ENCODE assay signal across 15 cellular contexts in genomic region chr22:21917206-21917958, GRCh38. TPM values are rescaled to one million over a fixed set of nuclear protein-coding genes. Genes with fewer than 3 reads are reported as not detected.
DNase-seq lines count a peak whose midpoint lies in the region; ATAC-seq, FAIRE-seq and TF ChIP-seq lines count a peak whose summit lies in the region.
"Had no signal": no experiment of that assay in that cellular context is flagged by ENCODE, and none has a peak within 500 bp of the region (broad histone marks: within the 10 kb centered on the region; RNA-seq: fewer than 3 reads in every experiment).

No MANE protein-coding gene starts in this region.

- H3K36me3 ChIP-seq in right atrium auricular region (peaks cover 11% of the 10 kb centered on the region), HepG2 (replicated peaks in 1 of 2; ENCODE audit: control insufficient read depth in 1 of 2, insufficient read depth in 2 of 2, low read length in 2 of 2) (no peaks in the 10 kb centered on the region)

- intact Hi-C loops in Right ventricle myocardium inferior (cut with DNase I) (no loop called here), HepG2 (cut with micrococcal nuclease; ENCODE audit: unreplicated experiment) (no loop called here)

- no peak for FAIRE-seq in HepG2 (lab: Jason Lieb, UNC)
- FAIRE-seq in urothelium cell line (lab: Jason Lieb, UNC) = peak; percentile 13
- FAIRE-seq: bronchial epithelial cell, D721Med had no signal

- TF ChIP-seq POLR2A in HepG2 (IDR thresholded peaks at IDR 0.05; ENCODE audit: insufficient read depth in 1 of 2, low read depth in 2 of 2, low read length in 2 of 2) = no peak

- CTCF ChIA-PET in HepG2 (lab: Yijun Ruan, JAX; ENCODE audit: low intra/inter-chr PET ratio, low total read pairs) = no interaction called here

- H4K20me1 ChIP-seq in HepG2 (ENCODE audit: insufficient read depth, low read length) = no peaks in the 10 kb centered on the region

- DNase-seq in Right ventricle myocardium inferior (ENCODE audit: missing footprints) = no peak
- DNase-seq in right atrium auricular region (ENCODE audit: low spot score) = no peak
- peak; percentile 28 for DNase-seq in dermis blood vessel endothelial cell
- peak; percentile 16 for DNase-seq in HepG2 (ENCODE audit: low spot score)
- no peak for DNase-seq in urothelium cell line (ENCODE audit: low spot score)
- no peak for DNase-seq in stimulated activated CD4-positive, alpha-beta T cell treated with anti-CD3 and anti-CD28 coated beads, Interleukin-12 subunit alpha, Interleukin-12 subunit beta, amount 100 ng/mL, for 4 hours
- no peak for DNase-seq in stimulated activated naive CD8-positive, alpha-beta T cell treated with anti-CD3 and anti-CD28 coated beads, Interleukin-15, amount 100 ng/mL, for 72 hours
- DNase-seq in NCI-H187 (lab: John Stamatoyannopoulos, UW) = no peak
- DNase-seq: ACHN, GM23248, NCI-H1436 had no signal

- H3K27me3 Mint-ChIP-seq in stimulated activated naive CD8-positive, alpha-beta T cell treated with anti-CD3 and anti-CD28 coated beads, Interleukin-15, amount 100 ng/mL, for 72 hours = no peaks in the 10 kb centered on the region

- no peaks in the 10 kb centered on the region for H3K4me1 Mint-ChIP-seq in stimulated activated naive CD8-positive, alpha-beta T cell treated with anti-CD3 and anti-CD28 coated beads, Interleukin-15, amount 100 ng/mL, for 72 hours

- peak overlapping the region; percentile 80 for H3K4me2 ChIP-seq in HepG2 (ENCODE audit: low read depth, low read length)

- ATAC-seq in Right ventricle myocardium inferior (peak; percentile 29), HepG2 (peak; percentile 74)
- no peak for ATAC-seq in stimulated activated naive CD8-positive, alpha-beta T cell treated with anti-CD3 and anti-CD28 coated beads, Interleukin-15, amount 100 ng/mL, for 72 hours

- H3K9me3 Mint-ChIP-seq in stimulated activated naive CD8-positive, alpha-beta T cell treated with anti-CD3 and anti-CD28 coated beads, Interleukin-15, amount 100 ng/mL, for 72 hours = no peaks in the 10 kb centered on the region

- BruUV-seq in HepG2 (replicated peaks; lab: Mats Ljungman, UMichigan) = no TSS peak

- no peaks in the 10 kb centered on the region for H3K79me2 ChIP-seq in HepG2 (ENCODE audit: insufficient read depth, low read length)

- no peak for TF ChIP-seq CTCF in right atrium auricular region (IDR thresholded peaks at IDR 0.05)
- peak; percentile 41; the same call in 1 of the 2 replicates for TF ChIP-seq CTCF in HepG2 (CRISPR knock-in tag; IDR thresholded peaks at IDR 0.05)

- POLR2A ChIA-PET in HepG2 (lab: Yijun Ruan, JAX) = no interaction called here

- no peak overlapping the region for H3K27ac Mint-ChIP-seq in stimulated activated naive CD8-positive, alpha-beta T cell treated with anti-CD3 and anti-CD28 coated beads, Interleukin-15, amount 100 ng/mL, for 72 hours

- no peaks in the 10 kb centered on the region for H3K9me3 ChIP-seq in right atrium auricular region
- H3K9me3 ChIP-seq in HepG2 (ENCODE audit: low read length) = no peaks in the 10 kb centered on the region
- H3K9me3 ChIP-seq: neutrophil had no signal

- TF ChIP-seq RAD21 in HepG2 (CRISPR knock-in tag; IDR thresholded peaks at IDR 0.05) = no peak

- 0% methylated on average over 6 of the region's 17 CpGs for WGBS in HepG2 (ENCODE audit: low lambda C conversion rate)

- in situ Hi-C loops in HepG2 (cut with HindIII; ENCODE audit: extremely low pct_ligation_motif_present, low pct_unique_long_range_greater_than_20kb) = no loop called here

- TF ChIP-seq EP300 in HepG2 (IDR thresholded peaks at IDR 0.05; ENCODE audit: low read depth in 2 of 2, low read length in 2 of 2) (no peak), HepG2 (CRISPR knock-in tag; IDR thresholded peaks at IDR 0.05; ENCODE audit: borderline replicate concordance) (no peak)

- H3K4me1 ChIP-seq in right atrium auricular region (peaks cover 0 to 13% of the 10 kb centered on the region in 2 donors), HepG2 (ENCODE audit: insufficient read depth, low read length) (peaks cover 14% of the 10 kb centered on the region)

- no peaks in the 10 kb centered on the region for H3K27me3 ChIP-seq in right atrium auricular region
- H3K27me3 ChIP-seq in HepG2 (ENCODE audit: control insufficient read depth in 1 of 2, insufficient read depth in 2 of 2, low read length in 2 of 2) = no peaks in the 10 kb centered on the region
- H3K27me3 ChIP-seq: neutrophil had no signal

- no peak overlapping the region for H3K4me3 ChIP-seq in right atrium auricular region
- peak overlapping the region in 2 of 3 experiments; percentile 13 to 63; a peak in 4 of 6 replicates for H3K4me3 ChIP-seq in HepG2 (replicated peaks in 1 of 3; ENCODE audit: insufficient read depth in 1 of 3, low read depth in 2 of 3, low read length in 3 of 3)
- H3K4me3 ChIP-seq: GM23248, SK-N-MC had no signal

- no peak overlapping the region for H3K27ac ChIP-seq in right atrium auricular region
- H3K27ac ChIP-seq in HepG2 (ENCODE audit: extremely low read length, insufficient read depth, low read length) = peak overlapping the region; percentile 5
- H3K27ac ChIP-seq: GM23248, neutrophil, SK-N-MC had no signal

- H2AFZ ChIP-seq in HepG2 (ENCODE audit: low read length) = no peak overlapping the region
- H2AFZ ChIP-seq: GM23248 had no signal

- H3K9ac ChIP-seq in HepG2 (ENCODE audit: insufficient read depth, low read depth, low read length) = 0 out of 2 replicates have a peak overlapping the region, but pooled peaks have one; percentile 2
- H3K9ac ChIP-seq: GM23248 had no signal

- H3K4me3 Mint-ChIP-seq in stimulated activated naive CD8-positive, alpha-beta T cell treated with anti-CD3 and anti-CD28 coated beads, Interleukin-15, amount 100 ng/mL, for 72 hours = no peak overlapping the region

RNA-seq across cellular contexts. Expression of gene PPM1F, which starts 35.3 kb away (rescaled TPM):
- total RNA-seq in Right ventricle myocardium inferior = 18.9 TPM
- total RNA-seq in right atrium auricular region = 10 to 100 TPM; 17.0 to 29.6 TPM
- 195 and 382 TPM in 2 replicates for total RNA-seq in dermis blood vessel endothelial cell
- total RNA-seq in HepG2 (2016; rRNA removed; fragmentation: Illumina TruSeq; extraction: Trizol) = 19.6 and 20.4 TPM in 2 replicates
- total RNA-seq in HepG2 (2016; cell fraction: cytosol; rRNA removed; fragmentation: Illumina TruSeq; extraction: Trizol; ENCODE audit: low read depth) = 1.8 TPM in 2 replicates
- 19.5 and 19.8 TPM in 2 replicates for total RNA-seq in HepG2 (2016; cell fraction: insoluble cytoplasmic fraction; rRNA removed; fragmentation: Illumina TruSeq; extraction: Trizol)
- total RNA-seq in HepG2 (2016; cell fraction: membrane; rRNA removed; fragmentation: Illumina TruSeq; extraction: Trizol) = 5.8 and 7.5 TPM in 2 replicates
- 13.2 and 13.5 TPM in 2 replicates for total RNA-seq in HepG2 (2016; cell fraction: nucleus; rRNA removed; fragmentation: Illumina TruSeq; extraction: Trizol)
- 11.0 and 14.4 TPM in 2 replicates for polyA plus RNA-seq in HepG2 (2011; rRNA removed)
- polyA plus RNA-seq in HepG2 (2011; cell fraction: cytosol; rRNA removed) = 8.9 and 10.5 TPM in 2 replicates
- polyA plus RNA-seq in HepG2 (2011; cell fraction: nucleus; rRNA removed) = 51.0 and 62.2 TPM in 2 replicates
- polyA plus RNA-seq in HepG2 (2012) = 7.7 and 10.0 TPM in 2 replicates
- 1.2 and 1.9 TPM in 2 replicates for polyA plus RNA-seq in HepG2 (2016; cell fraction: cytosol; fragmentation: Illumina TruSeq; extraction: Trizol; ENCODE audit: low read depth)
- polyA plus RNA-seq in HepG2 (2016; cell fraction: insoluble cytoplasmic fraction; fragmentation: Illumina TruSeq; extraction: Trizol; ENCODE audit: low read depth) = 11.3 and 12.7 TPM in 2 replicates
- 3.0 and 4.1 TPM in 2 replicates for polyA plus RNA-seq in HepG2 (2016; cell fraction: membrane; fragmentation: Illumina TruSeq; extraction: Trizol; ENCODE audit: low read depth)
- polyA plus RNA-seq in HepG2 (2016; cell fraction: nucleus; fragmentation: Illumina TruSeq; extraction: Trizol; ENCODE audit: insufficient read depth, low read depth) = 19.5 and 30.2 TPM in 2 replicates
- 9.9 and 30.7 TPM in 2 replicates for polyA minus RNA-seq in HepG2 (2011; rRNA and poly(A)+ RNA removed; ENCODE audit: low replicate concordance)
- 9.1 and 9.8 TPM in 2 replicates for polyA minus RNA-seq in HepG2 (2011; cell fraction: cytosol; rRNA and poly(A)+ RNA removed)
- polyA minus RNA-seq in HepG2 (2011; cell fraction: nucleus; rRNA and poly(A)+ RNA removed) = 7.8 and 8.6 TPM in 2 replicates

RNA-seq across cellular contexts. Expression of gene MAPK1, which starts 49.9 kb away (rescaled TPM):
- total RNA-seq in Right ventricle myocardium inferior (79.2 TPM), right atrium auricular region (10 to 100 TPM; 39.7 to 42.6 TPM), dermis blood vessel endothelial cell (72.0 and 119 TPM in 2 replicates), HepG2 (2016; rRNA removed; fragmentation: Illumina TruSeq; extraction: Trizol) (107 and 154 TPM in 2 replicates)
- 39.6 and 40.0 TPM in 2 replicates for total RNA-seq in HepG2 (2016; cell fraction: cytosol; rRNA removed; fragmentation: Illumina TruSeq; extraction: Trizol; ENCODE audit: low read depth)
- total RNA-seq in HepG2 (2016; cell fraction: insoluble cytoplasmic fraction; rRNA removed; fragmentation: Illumina TruSeq; extraction: Trizol) = 109 and 140 TPM in 2 replicates
- total RNA-seq in HepG2 (2016; cell fraction: membrane; rRNA removed; fragmentation: Illumina TruSeq; extraction: Trizol) = 33.8 and 38.8 TPM in 2 replicates
- total RNA-seq in HepG2 (2016; cell fraction: nucleus; rRNA removed; fragmentation: Illumina TruSeq; extraction: Trizol) = 42.1 and 45.3 TPM in 2 replicates
- polyA plus RNA-seq in HepG2 (2011; rRNA removed) = 92.7 and 114 TPM in 2 replicates
- 31.9 and 48.7 TPM in 2 replicates for polyA plus RNA-seq in HepG2 (2011; cell fraction: cytosol; rRNA removed)
- polyA plus RNA-seq in HepG2 (2011; cell fraction: nucleus; rRNA removed) = 24.0 TPM in 2 replicates
- 75.2 and 78.0 TPM in 2 replicates for polyA plus RNA-seq in HepG2 (2012)
- polyA plus RNA-seq in HepG2 (2016; cell fraction: cytosol; fragmentation: Illumina TruSeq; extraction: Trizol; ENCODE audit: low read depth) = 5.4 and 6.7 TPM in 2 replicates
- 98.7 and 119 TPM in 2 replicates for polyA plus RNA-seq in HepG2 (2016; cell fraction: insoluble cytoplasmic fraction; fragmentation: Illumina TruSeq; extraction: Trizol; ENCODE audit: low read depth)
- polyA plus RNA-seq in HepG2 (2016; cell fraction: membrane; fragmentation: Illumina TruSeq; extraction: Trizol; ENCODE audit: low read depth) = 10.3 and 16.3 TPM in 2 replicates
- polyA plus RNA-seq in HepG2 (2016; cell fraction: nucleus; fragmentation: Illumina TruSeq; extraction: Trizol; ENCODE audit: insufficient read depth, low read depth) = 43.1 and 52.9 TPM in 2 replicates
- 51.6 and 79.2 TPM in 2 replicates for polyA minus RNA-seq in HepG2 (2011; rRNA and poly(A)+ RNA removed; ENCODE audit: low replicate concordance)
- 36.6 and 37.6 TPM in 2 replicates for polyA minus RNA-seq in HepG2 (2011; cell fraction: cytosol; rRNA and poly(A)+ RNA removed)
- polyA minus RNA-seq in HepG2 (2011; cell fraction: nucleus; rRNA and poly(A)+ RNA removed) = 25.8 and 27.6 TPM in 2 replicates

Comparison
In these comparisons a context has a peak if more than half of its experiments do, and no peak if none do; other contexts are left out.
1. DNase-seq: peak in dermis blood vessel endothelial cell (single experiment) and HepG2 (single experiment); none in Right ventricle myocardium inferior (single experiment), right atrium auricular region (single experiment), urothelium cell line (single experiment), stimulated activated CD4-positive, alpha-beta T cell treated with anti-CD3 and anti-CD28 coated beads, Interleukin-12 subunit alpha, Interleukin-12 subunit beta, amount 100 ng/mL, for 4 hours (single experiment), stimulated activated naive CD8-positive, alpha-beta T cell treated with anti-CD3 and anti-CD28 coated beads, Interleukin-15, amount 100 ng/mL, for 72 hours (0 of 2) and NCI-H187 (0 of 2).
2. H3K4me3 ChIP-seq: peak in HepG2 (2 of 3); none in right atrium auricular region (0 of 2).